ENCODE assay signal across 33 cellular contexts in genomic region chr7:47886412-47886811, GRCh38.
"Had no signal": no experiment of that assay in that cellular context is flagged by ENCODE, and none has a peak within 500 bp of the region (broad histone marks: within the 10 kb centered on the region; RNA-seq: fewer than 3 reads in every experiment).

No MANE protein-coding gene starts in this region.

- H2AFZ ChIP-seq: PC-9 had no signal

- H3K27ac ChIP-seq: PC-9, RWPE1, SJCRH30, SK-N-MC had no signal

- H3K4me2 ChIP-seq: PC-9 had no signal

- H3K4me3 ChIP-seq: MG63, PC-9, SJCRH30, SK-N-MC had no signal

- DNase-seq: Kasumi-1, KG1, MG63, NCI-H1048, NCI-H1092 treated with DMSO at 0.1 percent for 48 hours, NCI-H1105 treated with DMSO at 0.1 percent for 48 hours, NCI-H1417, NCI-H1436, NCI-H146, NCI-H1694, NCI-H187, NCI-H1930, NCI-H2029 treated with DMSO at 0.1 percent for 48 hours, NCI-H2081 treated with DMSO at 0.1 percent for 48 hours, NCI-H2107, NCI-H2171, NCI-H226, NCI-H446 treated with DMSO at 0.1 percent for 48 hours, NCI-H510A, NCI-H524, NCI-H526, NCI-H69, NCI-H748 treated with DMSO at 0.1 percent for 48 hours, NCI-H82, PC-9, SHP77, SIG-M5 had no signal

- H3K36me3 ChIP-seq: MG63, SJCRH30 had no signal

- ATAC-seq: Panc1, Right ventricle myocardium inferior, SK-N-SH treated with all-trans-retinoic acid at 6 μM for 48 hours had no signal

- H3K9me3 ChIP-seq: MG63, SJCRH30 had no signal

- H3K27me3 ChIP-seq: MG63, SJCRH30 had no signal
